9 cellular contexts compared by ENCODE assay signal in genomic region chr3:40339871-40340270, GRCh38. TPM values are rescaled to one million over a fixed set of nuclear protein-coding genes. Genes with fewer than 3 reads are reported as not detected.
"Had no signal": no experiment of that assay in that cellular context is flagged by ENCODE, and none has a peak within 500 bp of the region (broad histone marks: within the 10 kb centered on the region; RNA-seq: fewer than 3 reads in every experiment).

No MANE protein-coding gene starts in this region.

- FAIRE-seq: HepG2, HTR-8/SVneo had no signal

- H3K9ac ChIP-seq: KMS-11 had no signal

- DNase-seq: IMR-90, KBM-7, KG1 had no signal

- ATAC-seq: HepG2 had no signal

- H3K4me2 ChIP-seq: KMS-11 had no signal

- H3K27ac ChIP-seq: HL-60, KMS-11 had no signal

RNA-seq across cellular contexts. Expression of gene ENTPD3, which starts 47.1 kb away (rescaled TPM):
- total RNA-seq: HepG2, HT-29, HT1080, IMR-90 had no signal
- polyA plus RNA-seq: IMR-90 had no signal
